1 cellular context compared by ENCODE assay signal in genomic region chr20:38164624-38165088, GRCh38.
TF ChIP-seq lines count a peak whose summit lies in the region.

No MANE protein-coding gene starts in this region.

TF ChIP-seq in SK-N-SH, 30 proteins besides CTCF, POLR2A, EP300 and RAD21 (continued from another document):
- TF ChIP-seq NFIC (IDR thresholded peaks at IDR 0.05; ENCODE audit: borderline replicate concordance) (no peak), POLR2AphosphoS5 (IDR thresholded peaks at IDR 0.05; ENCODE audit: low read depth, low read length) (no peak), TEAD4 (IDR thresholded peaks at IDR 0.05; ENCODE audit: borderline replicate concordance, insufficient read depth) (no peak), TCF12 (IDR thresholded peaks at IDR 0.05) (no peak), GABPA (IDR thresholded peaks at IDR 0.05; ENCODE audit: low read depth) (no peak), NRF1 (IDR thresholded peaks at IDR 0.05; ENCODE audit: low read depth, low read length) (no peak), GATA2 (CRISPR knock-in tag; IDR thresholded peaks at IDR 0.05) (no peak)
- TF ChIP-seq, protein P1, sequence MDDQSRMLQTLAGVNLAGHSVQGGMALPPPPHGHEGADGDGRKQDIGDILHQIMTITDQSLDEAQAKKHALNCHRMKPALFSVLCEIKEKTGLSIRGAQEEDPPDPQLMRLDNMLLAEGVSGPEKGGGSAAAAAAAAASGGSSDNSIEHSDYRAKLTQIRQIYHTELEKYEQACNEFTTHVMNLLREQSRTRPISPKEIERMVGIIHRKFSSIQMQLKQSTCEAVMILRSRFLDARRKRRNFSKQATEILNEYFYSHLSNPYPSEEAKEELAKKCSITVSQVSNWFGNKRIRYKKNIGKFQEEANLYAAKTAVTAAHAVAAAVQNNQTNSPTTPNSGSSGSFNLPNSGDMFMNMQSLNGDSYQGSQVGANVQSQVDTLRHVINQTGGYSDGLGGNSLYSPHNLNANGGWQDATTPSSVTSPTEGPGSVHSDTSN (IDR thresholded peaks at IDR 0.05), result no peak
